In the genomic region with DNA sequence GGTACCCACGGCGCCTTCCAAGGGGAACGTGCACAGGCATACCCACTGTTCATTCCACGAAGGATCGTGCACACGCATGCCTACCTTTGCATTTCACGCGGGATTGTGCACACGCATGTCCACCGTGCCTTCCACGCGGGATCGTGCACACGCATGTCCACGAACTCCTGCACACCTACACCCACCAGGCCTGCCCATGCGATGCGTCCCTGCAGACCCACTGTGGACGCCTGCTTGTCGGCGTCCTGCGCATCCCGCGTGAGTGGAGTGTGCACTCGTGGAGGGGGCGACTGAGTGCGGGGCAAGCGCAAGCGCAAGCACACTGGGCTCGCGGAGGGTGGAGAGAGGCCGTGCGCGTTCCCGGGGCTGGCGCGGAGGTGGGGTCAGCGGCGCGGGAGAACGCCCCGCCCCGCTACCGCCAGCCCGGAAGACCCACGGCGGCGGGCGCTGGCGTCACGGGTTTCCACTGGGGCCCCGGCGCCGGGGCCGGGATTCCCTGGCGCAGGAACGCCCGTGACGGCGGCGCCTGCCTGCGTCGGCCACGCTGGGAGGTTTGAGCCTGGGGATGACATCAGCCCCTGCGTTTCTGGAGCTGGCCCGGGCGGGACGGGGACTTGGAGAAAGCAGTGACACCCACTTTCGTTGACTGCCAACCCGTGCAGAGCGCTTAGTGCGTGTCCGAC, we compare ENCODE assay signal across 1 cellular context.
TF ChIP-seq lines count a peak whose summit lies in the region.

No MANE protein-coding gene starts in this region.

TF ChIP-seq in GM23338, 12 proteins besides CTCF, POLR2A, EP300 and RAD21 (continued from another document):
- TF ChIP-seq NANOG (IDR thresholded peaks at IDR 0.05; ENCODE audit: borderline replicate concordance) (no peak), JUNB (IDR thresholded peaks at IDR 0.05; ENCODE audit: unreplicated experiment) (no peak), EZH2 (IDR thresholded peaks at IDR 0.05; ENCODE audit: low read depth, unreplicated experiment) (no peak), ZNF331 (CRISPR knock-in tag; IDR thresholded peaks at IDR 0.05; ENCODE audit: low read depth) (no peak), POLR2AphosphoS5 (IDR thresholded peaks at IDR 0.05; ENCODE audit: low read depth) (no peak), CREB1 (CRISPR knock-in tag; IDR thresholded peaks at IDR 0.05; ENCODE audit: low read depth) (no peak), STAT1 (IDR thresholded peaks at IDR 0.05; ENCODE audit: unreplicated experiment) (no peak), EZH2phosphoT487 (IDR thresholded peaks at IDR 0.05; ENCODE audit: unreplicated experiment) (no peak)
- TF ChIP-seq, protein P1, sequence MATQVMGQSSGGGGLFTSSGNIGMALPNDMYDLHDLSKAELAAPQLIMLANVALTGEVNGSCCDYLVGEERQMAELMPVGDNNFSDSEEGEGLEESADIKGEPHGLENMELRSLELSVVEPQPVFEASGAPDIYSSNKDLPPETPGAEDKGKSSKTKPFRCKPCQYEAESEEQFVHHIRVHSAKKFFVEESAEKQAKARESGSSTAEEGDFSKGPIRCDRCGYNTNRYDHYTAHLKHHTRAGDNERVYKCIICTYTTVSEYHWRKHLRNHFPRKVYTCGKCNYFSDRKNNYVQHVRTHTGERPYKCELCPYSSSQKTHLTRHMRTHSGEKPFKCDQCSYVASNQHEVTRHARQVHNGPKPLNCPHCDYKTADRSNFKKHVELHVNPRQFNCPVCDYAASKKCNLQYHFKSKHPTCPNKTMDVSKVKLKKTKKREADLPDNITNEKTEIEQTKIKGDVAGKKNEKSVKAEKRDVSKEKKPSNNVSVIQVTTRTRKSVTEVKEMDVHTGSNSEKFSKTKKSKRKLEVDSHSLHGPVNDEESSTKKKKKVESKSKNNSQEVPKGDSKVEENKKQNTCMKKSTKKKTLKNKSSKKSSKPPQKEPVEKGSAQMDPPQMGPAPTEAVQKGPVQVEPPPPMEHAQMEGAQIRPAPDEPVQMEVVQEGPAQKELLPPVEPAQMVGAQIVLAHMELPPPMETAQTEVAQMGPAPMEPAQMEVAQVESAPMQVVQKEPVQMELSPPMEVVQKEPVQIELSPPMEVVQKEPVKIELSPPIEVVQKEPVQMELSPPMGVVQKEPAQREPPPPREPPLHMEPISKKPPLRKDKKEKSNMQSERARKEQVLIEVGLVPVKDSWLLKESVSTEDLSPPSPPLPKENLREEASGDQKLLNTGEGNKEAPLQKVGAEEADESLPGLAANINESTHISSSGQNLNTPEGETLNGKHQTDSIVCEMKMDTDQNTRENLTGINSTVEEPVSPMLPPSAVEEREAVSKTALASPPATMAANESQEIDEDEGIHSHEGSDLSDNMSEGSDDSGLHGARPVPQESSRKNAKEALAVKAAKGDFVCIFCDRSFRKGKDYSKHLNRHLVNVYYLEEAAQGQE (IDR thresholded peaks at IDR 0.05; ENCODE audit: unreplicated experiment), result no peak
